9 cellular contexts compared by ENCODE assay signal in genomic region chr7:20083781-20084180, GRCh38.
DNase-seq lines count a peak whose midpoint lies in the region; ATAC-seq and TF ChIP-seq lines count a peak whose summit lies in the region.
"Had no signal": no experiment of that assay in that cellular context is flagged by ENCODE, and none has a peak within 500 bp of the region (broad histone marks: within the 10 kb centered on the region; RNA-seq: fewer than 3 reads in every experiment).

No MANE protein-coding gene starts in this region.

- H3K27ac ChIP-seq in body of pancreas (no peak overlapping the region), spleen (no peak overlapping the region)
- H3K27ac ChIP-seq in effector memory CD4-positive, alpha-beta T cell (ENCODE audit: insufficient read depth, low read length, poor library complexity, severe bottlenecking) = no peak overlapping the region

- TF ChIP-seq POLR2A in body of pancreas (IDR thresholded peaks at IDR 0.05) (no peak), spleen (IDR thresholded peaks at IDR 0.05) (no peak)

- peak; percentile 17 for DNase-seq in HPDE6-E6E7 (ENCODE audit: extremely low spot score)
- peak in 1 of 4 donors; percentile 15 for DNase-seq in body of pancreas
- peak; percentile 83 for DNase-seq in posterior vena cava (ENCODE audit: low spot score)
- DNase-seq in cardiac septum (ENCODE audit: low spot score) = no peak
- no peak for DNase-seq in effector memory CD4-positive, alpha-beta T cell
- no peak for DNase-seq in GF-D8 (lab: John Stamatoyannopoulos, UW)
- no peak for DNase-seq in spleen
- DNase-seq: NCI-H1417 had no signal

- no peak for TF ChIP-seq CTCF in body of pancreas (IDR thresholded peaks at IDR 0.05)
- TF ChIP-seq CTCF in spleen (IDR thresholded peaks at IDR 0.05 in 8 of 11, conservative IDR thresholded peaks at IDR 0.05 in 3 of 11) = no peak

- H3K27me3 ChIP-seq in body of pancreas (no peaks in the 10 kb centered on the region), spleen (replicated peaks in 1 of 7) (no peaks in the 10 kb centered on the region)
- no peaks in the 10 kb centered on the region for H3K27me3 ChIP-seq in effector memory CD4-positive, alpha-beta T cell (replicated peaks; ENCODE audit: control insufficient read depth, insufficient read depth, low read length, poor library complexity, severe bottlenecking)

- no peak overlapping the region for H3K4me3 ChIP-seq in body of pancreas
- H3K4me3 ChIP-seq in effector memory CD4-positive, alpha-beta T cell (ENCODE audit: insufficient read depth, low read depth, low read length, poor library complexity, severe bottlenecking) = no peak overlapping the region
- H3K4me3 ChIP-seq in spleen = no peak overlapping the region

- 83 to 88% methylated on average over 1 of the region's 1 CpG for WGBS in body of pancreas, 2 donors
- WGBS in spleen, 5 donors = 68 to 97% (median 82%) methylated on average over 1 of the region's 1 CpG

- H3K4me1 ChIP-seq in body of pancreas = no peaks in the 10 kb centered on the region
- H3K4me1 ChIP-seq in effector memory CD4-positive, alpha-beta T cell (ENCODE audit: control insufficient read depth, insufficient read depth, low read length, poor library complexity, severe bottlenecking) = no peaks in the 10 kb centered on the region
- H3K4me1 ChIP-seq in spleen = no peaks in the 10 kb centered on the region

- intact Hi-C loops in body of pancreas (cut with DNase I) = no loop called here
- intact Hi-C loops in posterior vena cava (cut with DNase I) = no loop called here
- intact Hi-C loops in cardiac septum (cut with DNase I) = no loop called here
- intact Hi-C loops in spleen (cut with DNase I; ENCODE audit: low total_unique reads) = no loop called here

- H3K36me3 ChIP-seq in body of pancreas (replicated peaks in 1 of 2; ENCODE audit: insufficient read depth in 1 of 2, low read depth in 2 of 2) = no peaks in the 10 kb centered on the region
- H3K36me3 ChIP-seq in effector memory CD4-positive, alpha-beta T cell (ENCODE audit: control insufficient read depth, insufficient read depth, low read length) = no peaks in the 10 kb centered on the region
- no peaks in the 10 kb centered on the region for H3K36me3 ChIP-seq in spleen

- H3K9me3 ChIP-seq in body of pancreas = no peaks in the 10 kb centered on the region
- H3K9me3 ChIP-seq in effector memory CD4-positive, alpha-beta T cell (ENCODE audit: control insufficient read depth, low read length) = no peaks in the 10 kb centered on the region
- H3K9me3 ChIP-seq in spleen = no peaks in the 10 kb centered on the region

- ATAC-seq in GM18858 (IDR thresholded peaks at IDR 0.05; ENCODE audit: unreplicated experiment) = peak; percentile 55
- peak; percentile 59 for ATAC-seq in body of pancreas

Comparison
In these comparisons a context has a peak if more than half of its experiments do, and no peak if none do; other contexts are left out.
1. DNase-seq: peak in HPDE6-E6E7 (single experiment) and posterior vena cava (single experiment); none in cardiac septum (single experiment), effector memory CD4-positive, alpha-beta T cell (0 of 3), GF-D8 (single experiment) and spleen (single experiment).